17 cellular contexts compared by ENCODE assay signal in genomic region chr11:79235696-79236095, GRCh38.
DNase-seq lines count a peak whose midpoint lies in the region; ATAC-seq and TF ChIP-seq lines count a peak whose summit lies in the region.
"Had no signal": no experiment of that assay in that cellular context is flagged by ENCODE, and none has a peak within 500 bp of the region (broad histone marks: within the 10 kb centered on the region; RNA-seq: fewer than 3 reads in every experiment).

No MANE protein-coding gene starts in this region.

- peaks cover 11% of the 10 kb centered on the region for H3F3A ChIP-seq in smooth muscle cell (ENCODE audit: low read depth)

- intact Hi-C loops in left lung (cut with DNase I), result no loop called here
- intact Hi-C loops in spleen (cut with DNase I; ENCODE audit: low total_unique reads), result no loop called here

- no peaks in the 10 kb centered on the region for H3K36me3 ChIP-seq in BLaER1 treated with 17β-estradiol and CSF1 and Interleukin-3, amounts not matched to agents 10 nM and 100 nM
- H3K36me3 ChIP-seq in hepatocyte (replicated peaks; ENCODE audit: insufficient read depth, low read depth), result no peaks in the 10 kb centered on the region
- no peaks in the 10 kb centered on the region for H3K36me3 ChIP-seq in smooth muscle cell (ENCODE audit: low read depth)
- H3K36me3 ChIP-seq in left lung, result no peaks in the 10 kb centered on the region
- H3K36me3 ChIP-seq in spleen, result no peaks in the 10 kb centered on the region
- no peaks in the 10 kb centered on the region for H3K36me3 ChIP-seq in Peyer's patch
- H3K36me3 ChIP-seq: BE2C had no signal

- TF ChIP-seq POLR2A in spleen (IDR thresholded peaks at IDR 0.05) (no peak), Peyer's patch (IDR thresholded peaks at IDR 0.05) (no peak)

- peak overlapping the region in 1 of 11 experiments; percentile 24; a peak in 1 of 22 replicates for H3K27ac ChIP-seq in BLaER1 treated with 17β-estradiol and CSF1 and Interleukin-3, amounts not matched to agents 10 nM and 100 nM
- H3K27ac ChIP-seq in hepatocyte (peak overlapping the region; percentile 52), smooth muscle cell (ENCODE audit: low read depth) (peak overlapping the region; percentile 96), left lung (no peak overlapping the region), spleen (no peak overlapping the region), Peyer's patch (no peak overlapping the region)

- H3K27me3 Mint-ChIP-seq in nephron (ENCODE audit: low read depth), result no peaks in the 10 kb centered on the region
- H3K27me3 Mint-ChIP-seq: CD8-positive, alpha-beta memory T cell had no signal

- peaks cover 13 to 65% (median 37%) of the 10 kb centered on the region in 10 experiments for H3K4me1 ChIP-seq in BLaER1 treated with 17β-estradiol and CSF1 and Interleukin-3, amounts not matched to agents 10 nM and 100 nM
- H3K4me1 ChIP-seq in hepatocyte (ENCODE audit: insufficient read depth) (peaks cover 31% of the 10 kb centered on the region), smooth muscle cell (ENCODE audit: low read depth) (peaks cover 15% of the 10 kb centered on the region), left lung (no peaks in the 10 kb centered on the region), spleen (no peaks in the 10 kb centered on the region), Peyer's patch (no peaks in the 10 kb centered on the region)
- H3K4me1 ChIP-seq: BE2C, Caco-2 had no signal

- peaks cover 43% of the 10 kb centered on the region for H3K4me1 Mint-ChIP-seq in nephron
- H3K4me1 Mint-ChIP-seq: CD8-positive, alpha-beta memory T cell had no signal

- H3K4me2 ChIP-seq in BLaER1 treated with 17β-estradiol and CSF1 and Interleukin-3, amounts not matched to agents 10 nM and 100 nM, result peak overlapping the region in 8 of 11 experiments; percentile 51 to 77 (median 74); a peak in 15 of 22 replicates
- no peak overlapping the region for H3K4me2 ChIP-seq in hepatocyte
- H3K4me2 ChIP-seq in smooth muscle cell, result peak overlapping the region; percentile 53

- H3K9me3 ChIP-seq in BLaER1 treated with 17β-estradiol and CSF1 and Interleukin-3, amounts not matched to agents 10 nM and 100 nM (replicated peaks in 1 of 11), result 0 out of 22 replicates have a peak, but pooled peaks cover 0 to 6% (median 0%) of the 10 kb centered on the region in 11 experiments
- H3K9me3 ChIP-seq in hepatocyte (ENCODE audit: low read depth), result no peaks in the 10 kb centered on the region
- no peaks in the 10 kb centered on the region for H3K9me3 ChIP-seq in smooth muscle cell (replicated peaks; ENCODE audit: low read depth)
- no peaks in the 10 kb centered on the region for H3K9me3 ChIP-seq in left lung
- no peaks in the 10 kb centered on the region for H3K9me3 ChIP-seq in spleen
- no peaks in the 10 kb centered on the region for H3K9me3 ChIP-seq in Peyer's patch
- H3K9me3 ChIP-seq: BE2C, Caco-2 had no signal

- WGBS in hepatocyte (ENCODE audit: low lambda C conversion rate, missing lambda C conversion rate), result 82% methylated on average over 6 of the region's 6 CpGs
- 75% methylated on average over 6 of the region's 6 CpGs for WGBS in smooth muscle cell (ENCODE audit: low lambda C conversion rate)
- 81 to 88% (median 84%) methylated on average over 6 of the region's 6 CpGs for WGBS in spleen, 5 donors

- no peaks in the 10 kb centered on the region for H3K9me2 ChIP-seq in hepatocyte (replicated peaks; ENCODE audit: insufficient read depth)

- H2AFZ ChIP-seq in hepatocyte, result no peak overlapping the region
- H2AFZ ChIP-seq in smooth muscle cell (ENCODE audit: low read depth), result no peak overlapping the region

- no peaks in the 10 kb centered on the region for H3K27me3 ChIP-seq in BLaER1 treated with 17β-estradiol and CSF1 and Interleukin-3, amounts not matched to agents 10 nM and 100 nM
- H3K27me3 ChIP-seq in hepatocyte (no peaks in the 10 kb centered on the region), smooth muscle cell (ENCODE audit: low read depth) (no peaks in the 10 kb centered on the region), left lung (peaks cover 0 to 5% of the 10 kb centered on the region in 2 donors), spleen (replicated peaks in 1 of 7) (no peaks in the 10 kb centered on the region), Peyer's patch (no peaks in the 10 kb centered on the region)
- H3K27me3 ChIP-seq: BE2C had no signal

- H3K27ac Mint-ChIP-seq in nephron, result peak overlapping the region; percentile 68 to 91 (median 79)
- H3K27ac Mint-ChIP-seq: CD8-positive, alpha-beta memory T cell had no signal

- H3K9me3 Mint-ChIP-seq in nephron, result no peaks in the 10 kb centered on the region
- H3K9me3 Mint-ChIP-seq: HFFc6 had no signal

- H3K79me2 ChIP-seq in hepatocyte, result no peaks in the 10 kb centered on the region
- no peaks in the 10 kb centered on the region for H3K79me2 ChIP-seq in smooth muscle cell (ENCODE audit: low read depth)

- no peak overlapping the region for H3K4me3 Mint-ChIP-seq in nephron
- H3K4me3 Mint-ChIP-seq: CD8-positive, alpha-beta memory T cell had no signal

- H3K9ac ChIP-seq in BLaER1 treated with 17β-estradiol and CSF1 and Interleukin-3, amounts not matched to agents 10 nM and 100 nM, result no peak overlapping the region
- H3K9ac ChIP-seq in smooth muscle cell (ENCODE audit: low read depth), result peak overlapping the region; percentile 32

- no peak overlapping the region for H3K4me3 ChIP-seq in BLaER1 treated with 17β-estradiol and CSF1 and Interleukin-3, amounts not matched to agents 10 nM and 100 nM
- H3K4me3 ChIP-seq in hepatocyte (no peak overlapping the region), smooth muscle cell (no peak overlapping the region), left lung (no peak overlapping the region), spleen (no peak overlapping the region), Peyer's patch (no peak overlapping the region)

- TF ChIP-seq CTCF in hepatocyte (IDR thresholded peaks at IDR 0.05; ENCODE audit: poor library complexity) (no peak), nephron (IDR thresholded peaks at IDR 0.05; ENCODE audit: unreplicated experiment in 3 of 3) (no peak), smooth muscle cell (IDR thresholded peaks at IDR 0.05; ENCODE audit: borderline replicate concordance, insufficient read depth, poor library complexity, severe bottlenecking) (no peak), left lung (IDR thresholded peaks at IDR 0.05) (no peak), spleen (IDR thresholded peaks at IDR 0.05 in 8 of 11, conservative IDR thresholded peaks at IDR 0.05 in 3 of 11) (no peak), Peyer's patch (IDR thresholded peaks at IDR 0.05) (no peak)

- no peak for DNase-seq in hepatocyte (ENCODE audit: low spot score)
- no peak for DNase-seq in smooth muscle cell (lab: John Stamatoyannopoulos, UW; ENCODE audit: unreplicated experiment)
- no peak for DNase-seq in left lung
- no peak for DNase-seq in spleen
- DNase-seq in Peyer's patch, result no peak
- DNase-seq in NCI-H1105 treated with DMSO at 0.1 percent for 48 hours (lab: John Stamatoyannopoulos, UW), result no peak
- DNase-seq: ACHN; BE2C; Caco-2; CD8-positive, alpha-beta memory T cell; DND-41; GDM1; HCEC 1CT; HFFc6 had no signal

- no peaks in the 10 kb centered on the region for H4K20me1 ChIP-seq in BLaER1 treated with 17β-estradiol and CSF1 and Interleukin-3, amounts not matched to agents 10 nM and 100 nM
- H4K20me1 ChIP-seq in hepatocyte (ENCODE audit: insufficient read depth, poor library complexity, severe bottlenecking) (no peaks in the 10 kb centered on the region), smooth muscle cell (ENCODE audit: low read depth) (no peaks in the 10 kb centered on the region)

- no peak for ATAC-seq in left lung
- ATAC-seq: HepG2 had no signal

- no peaks in the 10 kb centered on the region for H3K36me3 Mint-ChIP-seq in nephron (ENCODE audit: low read depth)
- H3K36me3 Mint-ChIP-seq: CD8-positive, alpha-beta memory T cell had no signal

Comparison
In these comparisons a context has a peak if more than half of its experiments do, and no peak if none do; other contexts are left out.
1. H3K27ac ChIP-seq: peak in hepatocyte (single experiment) and smooth muscle cell (single experiment); none in left lung (0 of 2), spleen (0 of 8) and Peyer's patch (0 of 4).